Comparison of ENCODE assay signal across 11 cellular contexts in the genomic region with DNA sequence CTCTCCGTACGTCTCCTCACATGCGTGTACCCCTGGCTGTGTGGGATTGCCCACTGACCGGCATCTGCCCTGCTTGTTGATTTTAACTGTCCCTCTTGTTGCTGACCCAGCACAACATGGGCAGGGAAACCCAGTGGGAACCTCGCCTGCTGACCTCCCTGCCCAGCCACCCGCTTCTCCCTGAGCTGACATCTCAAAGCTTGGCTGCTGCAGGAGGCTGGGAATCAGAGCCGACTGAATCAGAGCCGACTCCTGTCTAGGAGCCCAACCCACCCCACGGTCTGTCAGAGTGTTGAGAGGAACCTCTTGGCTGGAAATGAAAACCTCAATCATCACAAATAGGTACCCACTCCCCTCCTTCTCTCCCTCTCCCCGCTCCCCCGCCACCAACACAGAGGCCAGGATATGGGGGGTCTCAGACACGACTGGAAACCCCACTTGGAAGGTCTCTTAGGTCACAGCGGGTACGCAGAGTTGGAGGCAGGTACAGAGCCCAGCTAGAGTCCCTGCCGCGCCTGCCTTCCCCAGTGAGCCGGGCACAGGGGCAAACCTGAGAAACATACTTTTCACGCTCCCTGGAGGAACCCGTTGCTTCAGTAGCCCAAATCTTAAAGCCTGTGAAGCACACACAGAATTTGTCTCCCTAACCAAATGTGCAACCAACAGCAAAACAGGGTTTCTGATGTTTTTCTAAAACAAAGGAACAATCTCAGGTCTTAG. TPM values are rescaled to one million over a fixed set of nuclear protein-coding genes. Genes with fewer than 3 reads are reported as not detected.
DNase-seq lines count a peak whose midpoint lies in the region; ATAC-seq and TF ChIP-seq lines count a peak whose summit lies in the region.
"Had no signal": no experiment of that assay in that cellular context is flagged by ENCODE, and none has a peak within 500 bp of the region (broad histone marks: within the 10 kb centered on the region; RNA-seq: fewer than 3 reads in every experiment).

No MANE protein-coding gene starts in this region.

- no peak overlapping the region for H3K27ac ChIP-seq in heart left ventricle

- H3K9me3 ChIP-seq in heart left ventricle = no peaks in the 10 kb centered on the region

- H3K27ac Mint-ChIP-seq in activated naive CD8-positive, alpha-beta T cell treated with anti-CD3 and anti-CD28 coated beads for 36 hours = peak overlapping the region; percentile 57
- H3K27ac Mint-ChIP-seq in stimulated activated naive CD8-positive, alpha-beta T cell treated with anti-CD3 and anti-CD28 coated beads, Interleukin-15, amount 100 ng/mL, for 72 hours = peak overlapping the region in 1 of 2 donors; percentile 63

- H3K4me3 ChIP-seq in heart left ventricle = peak overlapping the region in 2 of 12 donors; percentile 23 to 32

- peaks cover 0 to 29% (median 0%) of the 10 kb centered on the region in 9 donors for H3K27me3 ChIP-seq in heart left ventricle

- WGBS in heart left ventricle, 4 donors = 73 to 81% (median 79%) methylated on average over 16 to 19 of the region's 19 CpGs

- H3K36me3 ChIP-seq in heart left ventricle = no peaks in the 10 kb centered on the region

- peaks cover 0 to 3% (median 0%) of the 10 kb centered on the region in 12 donors for H3K4me1 ChIP-seq in heart left ventricle

- no peak for TF ChIP-seq POLR2A in heart left ventricle (IDR thresholded peaks at IDR 0.05)

- intact Hi-C loops in left cardiac atrium (cut with DNase I) (loop anchor here (2.0 to 5.0 kb wide), 3 partner anchors 59 to 133 kb away; no protein-coding TSS in a partner anchor), heart left ventricle (cut with DNase I) (loop anchor here in 9 of 10 donors (1.0 to 5.0 kb wide), 7 partner anchors 59 to 133 kb away; no protein-coding TSS in a partner anchor)

- H3K36me3 Mint-ChIP-seq in activated naive CD8-positive, alpha-beta T cell treated with anti-CD3 and anti-CD28 coated beads for 36 hours = no peaks in the 10 kb centered on the region

- ATAC-seq in left cardiac atrium = peak; percentile 23 to 73
- ATAC-seq in heart left ventricle = no peak
- ATAC-seq in stimulated activated naive CD8-positive, alpha-beta T cell treated with anti-CD3 and anti-CD28 coated beads, Interleukin-15, amount 100 ng/mL, for 72 hours = no peak
- ATAC-seq in GM18517 (IDR thresholded peaks at IDR 0.05; ENCODE audit: unreplicated experiment) = no peak
- ATAC-seq in GM18867 (IDR thresholded peaks at IDR 0.05; ENCODE audit: unreplicated experiment) = no peak

- H3K27me3 Mint-ChIP-seq in activated naive CD8-positive, alpha-beta T cell treated with anti-CD3 and anti-CD28 coated beads for 36 hours = no peaks in the 10 kb centered on the region
- H3K27me3 Mint-ChIP-seq in stimulated activated naive CD8-positive, alpha-beta T cell treated with anti-CD3 and anti-CD28 coated beads, Interleukin-15, amount 100 ng/mL, for 72 hours = no peaks in the 10 kb centered on the region

- H3K9me3 Mint-ChIP-seq in activated naive CD8-positive, alpha-beta T cell treated with anti-CD3 and anti-CD28 coated beads for 36 hours = no peaks in the 10 kb centered on the region
- no peaks in the 10 kb centered on the region for H3K9me3 Mint-ChIP-seq in stimulated activated naive CD8-positive, alpha-beta T cell treated with anti-CD3 and anti-CD28 coated beads, Interleukin-15, amount 100 ng/mL, for 72 hours

- no peak for DNase-seq in left cardiac atrium
- DNase-seq in heart left ventricle = no peak
- DNase-seq in activated naive CD8-positive, alpha-beta T cell treated with anti-CD3 and anti-CD28 coated beads for 36 hours = no peak
- DNase-seq in kidney tubule cell (ENCODE audit: low spot score) = peak; percentile 66
- DNase-seq in stimulated activated naive CD8-positive, alpha-beta T cell treated with anti-CD3 and anti-CD28 coated beads, Interleukin-15, amount 100 ng/mL, for 72 hours = no peak
- DNase-seq in NCI-H748 (lab: John Stamatoyannopoulos, UW; ENCODE audit: unreplicated experiment) = no peak
- DNase-seq: foreskin melanocyte, MV-4-11 had no signal

- TF ChIP-seq CTCF in heart left ventricle (IDR thresholded peaks at IDR 0.05) = no peak

- peaks cover 43% of the 10 kb centered on the region for H3K4me1 Mint-ChIP-seq in activated naive CD8-positive, alpha-beta T cell treated with anti-CD3 and anti-CD28 coated beads for 36 hours
- H3K4me1 Mint-ChIP-seq in stimulated activated naive CD8-positive, alpha-beta T cell treated with anti-CD3 and anti-CD28 coated beads, Interleukin-15, amount 100 ng/mL, for 72 hours = peaks cover 44% of the 10 kb centered on the region

- H3K4me3 Mint-ChIP-seq in activated naive CD8-positive, alpha-beta T cell treated with anti-CD3 and anti-CD28 coated beads for 36 hours = peak overlapping the region; percentile 63
- peak overlapping the region; percentile 75 to 84 for H3K4me3 Mint-ChIP-seq in stimulated activated naive CD8-positive, alpha-beta T cell treated with anti-CD3 and anti-CD28 coated beads, Interleukin-15, amount 100 ng/mL, for 72 hours

RNA-seq across cellular contexts. Expression of a gene that starts 0.8 kb away (rescaled TPM):
- total RNA-seq in left cardiac atrium = under 1 TPM in 1 of 2 donors, not detected in 1; 0.06 TPM
- total RNA-seq in heart left ventricle = under 1 TPM in 2 of 9 donors, not detected in 7; 0.16 to 0.20 TPM
- under 1 TPM in 1 of 2 donors, not detected in 1; 0.01 TPM for polyA plus RNA-seq in heart left ventricle
- under 1 TPM; 0.16 to 0.21 TPM for total RNA-seq in activated naive CD8-positive, alpha-beta T cell treated with anti-CD3 and anti-CD28 coated beads for 36 hours
- total RNA-seq: omental fat pad had no signal

Comparison
In these comparisons a context has a peak if more than half of its experiments do, and no peak if none do; other contexts are left out.
1. ATAC-seq: peak in left cardiac atrium (2 of 2); none in heart left ventricle (0 of 4), stimulated activated naive CD8-positive, alpha-beta T cell treated with anti-CD3 and anti-CD28 coated beads, Interleukin-15, amount 100 ng/mL, for 72 hours (single experiment), GM18517 (single experiment) and GM18867 (single experiment).